8 cellular contexts compared by ENCODE assay signal in genomic region chr9:92716557-92716956, GRCh38. TPM values are rescaled to one million over a fixed set of nuclear protein-coding genes. Genes with fewer than 3 reads are reported as not detected.
A peak's percentile ranks its signal among the peaks of the same experiment; 100 is the strongest.
DNase-seq lines count a peak whose midpoint lies in the region; ATAC-seq and TF ChIP-seq lines count a peak whose summit lies in the region.

No MANE protein-coding gene starts in this region.

- CTCF ChIA-PET in activated B cell treated with CpG ODN at 0.5 μM for 24 hours (lab: Charles Lee) = interaction anchor here (0.6 to 10.7 kb wide), 10 partner anchors 13 to 93 kb away, joined by 3 to 109 read pairs (median 3); partner anchors contain the start of gene BICD2

- ATAC-seq in activated B cell treated with CpG ODN at 0.5 μM for 24 hours (ENCODE audit: low read depth) (peak; percentile 75), right lobe of liver (peak; percentile 55 to 76 (median 74)), HG03469 (IDR thresholded peaks at IDR 0.05; ENCODE audit: unreplicated experiment) (no peak)

- DNase-seq in NCI-H146 (lab: John Stamatoyannopoulos, UW) = peak; percentile 31
- DNase-seq in NCI-H146 treated with DMSO at 0.1 percent for 48 hours (lab: John Stamatoyannopoulos, UW; ENCODE audit: unreplicated experiment) = no peak
- peak; percentile 93 for DNase-seq in Karpas-422
- DNase-seq in activated B cell treated with CpG ODN at 0.5 μM for 24 hours = peak; percentile 76
- DNase-seq in cardiac fibroblast (ENCODE audit: low read depth in 2 of 2) = peak; percentile 46 to 50
- peak in 2 of 3 donors; percentile 54 to 67 for DNase-seq in right lobe of liver
- peak; percentile 56 for DNase-seq in stimulated activated CD8-positive, alpha-beta memory T cell treated with anti-CD3 and anti-CD28 coated beads, Interleukin-12 subunit alpha, Interleukin-12 subunit beta, amount 100 ng/mL, for 4 hours (ENCODE audit: low read depth)

- H3K27me3 Mint-ChIP-seq in activated B cell treated with CpG ODN at 0.5 μM for 24 hours = no peaks in the 10 kb centered on the region

- H3K9me3 ChIP-seq in Karpas-422 (ENCODE audit: low read length) (no peaks in the 10 kb centered on the region), right lobe of liver (no peaks in the 10 kb centered on the region)

- no peaks in the 10 kb centered on the region for H3K27me3 ChIP-seq in Karpas-422 (ENCODE audit: low read length)
- H3K27me3 ChIP-seq in right lobe of liver = no peaks in the 10 kb centered on the region

- no peaks in the 10 kb centered on the region for H3K9me2 ChIP-seq in Karpas-422 (replicated peaks; ENCODE audit: insufficient read depth, low read length)

- H3K9me3 Mint-ChIP-seq in activated B cell treated with CpG ODN at 0.5 μM for 24 hours = no peaks in the 10 kb centered on the region

- H3K4me3 ChIP-seq in Karpas-422 (ENCODE audit: low read length) = peak overlapping the region; percentile 47; the same call in 1 of the 2 replicates
- no peak overlapping the region for H3K4me3 ChIP-seq in cardiac fibroblast (replicated peaks in 1 of 2; ENCODE audit: low read depth in 2 of 2, low read length in 2 of 2)
- H3K4me3 ChIP-seq in right lobe of liver = no peak overlapping the region

- no peaks in the 10 kb centered on the region for H4K20me1 ChIP-seq in Karpas-422 (ENCODE audit: insufficient read depth, low read depth, low read length)

- no peak for TF ChIP-seq POLR2A in right lobe of liver (IDR thresholded peaks at IDR 0.05)

- POLR2A ChIA-PET in activated B cell treated with CpG ODN at 0.5 μM for 24 hours (lab: Charles Lee) = no interaction called here

- H3K4me1 ChIP-seq in Karpas-422 (ENCODE audit: low read length) = peaks cover 39% of the 10 kb centered on the region
- no peaks in the 10 kb centered on the region for H3K4me1 ChIP-seq in right lobe of liver

- peaks cover 89% of the 10 kb centered on the region for H3K36me3 Mint-ChIP-seq in activated B cell treated with CpG ODN at 0.5 μM for 24 hours (ENCODE audit: low read depth)

- WGBS in right lobe of liver (ENCODE audit: insufficient coverage, low coverage, low lambda C conversion rate, missing lambda C conversion rate) = no CpG with 5 or more reads among the region's 4 CpGs

- H3K27ac ChIP-seq in Karpas-422 (ENCODE audit: low read length) (peak overlapping the region; percentile 87), right lobe of liver (no peak overlapping the region)

- peaks cover 31% of the 10 kb centered on the region for H3K79me2 ChIP-seq in Karpas-422 (ENCODE audit: low read length)

- intact Hi-C loops in activated B cell treated with CpG ODN at 0.5 μM for 24 hours (cut with micrococcal nuclease) (loop anchor here (1.0 to 5.0 kb wide), 4 partner anchors 49 to 386 kb away; partner anchors contain the start of gene ZNF484), right lobe of liver (cut with DNase I) (loop anchor here (2.0 to 5.0 kb wide), 2 partner anchors 74 to 76 kb away; no protein-coding TSS in a partner anchor)

- H3K36me3 ChIP-seq in Karpas-422 (ENCODE audit: insufficient read depth, low read length) (peaks cover 27% of the 10 kb centered on the region), right lobe of liver (peaks cover 0 to 68% (median 23%) of the 10 kb centered on the region in 4 donors)

- H3K27ac Mint-ChIP-seq in activated B cell treated with CpG ODN at 0.5 μM for 24 hours = no peak overlapping the region

- no peak overlapping the region for H2AFZ ChIP-seq in Karpas-422 (ENCODE audit: low read length)

- no peak overlapping the region for H3K4me3 Mint-ChIP-seq in activated B cell treated with CpG ODN at 0.5 μM for 24 hours

- H3K4me1 Mint-ChIP-seq in activated B cell treated with CpG ODN at 0.5 μM for 24 hours = peaks cover 51% of the 10 kb centered on the region

- TF ChIP-seq CTCF in activated B cell treated with CpG ODN at 0.5 μM for 24 hours (IDR thresholded peaks at IDR 0.05) = peak; percentile 75
- TF ChIP-seq CTCF in cardiac fibroblast (IDR thresholded peaks at IDR 0.05; ENCODE audit: low read depth, low read length) = peak; percentile 92
- TF ChIP-seq CTCF in right lobe of liver (IDR thresholded peaks at IDR 0.05) = peak; percentile 87 to 91 (median 89)

- peak overlapping the region; percentile 61 for H3K4me2 ChIP-seq in Karpas-422 (ENCODE audit: low read depth, low read length, poor library complexity, severe bottlenecking)

- H3K9ac ChIP-seq in Karpas-422 (ENCODE audit: low read length) = peak overlapping the region; percentile 62

RNA-seq across cellular contexts. Expression of gene IPPK, which starts 46.6 kb away (rescaled TPM):
- 10.5 and 18.3 TPM in 2 replicates for total RNA-seq in Karpas-422 (2014; rRNA removed; shearing (Covaris generic); ENCODE audit: low replicate concordance)
- total RNA-seq in activated B cell treated with CpG ODN at 0.5 μM for 24 hours (9.7 and 9.8 TPM in 2 replicates), right lobe of liver (1 to 10 TPM; 2.4 to 4.9 (median 3.7) TPM)

RNA-seq across cellular contexts. Expression of gene BICD2, which starts 48.1 kb away (rescaled TPM):
- 25.6 and 35.4 TPM in 2 replicates for total RNA-seq in Karpas-422 (2014; rRNA removed; shearing (Covaris generic); ENCODE audit: low replicate concordance)
- total RNA-seq in activated B cell treated with CpG ODN at 0.5 μM for 24 hours = 19.5 and 22.5 TPM in 2 replicates
- total RNA-seq in right lobe of liver = 10 to 100 TPM in 3 of 6 experiments, 1 to 10 TPM in 3; 6.3 to 14.9 (median 9.8) TPM
